20 cellular contexts compared by ENCODE assay signal in the genomic region with DNA sequence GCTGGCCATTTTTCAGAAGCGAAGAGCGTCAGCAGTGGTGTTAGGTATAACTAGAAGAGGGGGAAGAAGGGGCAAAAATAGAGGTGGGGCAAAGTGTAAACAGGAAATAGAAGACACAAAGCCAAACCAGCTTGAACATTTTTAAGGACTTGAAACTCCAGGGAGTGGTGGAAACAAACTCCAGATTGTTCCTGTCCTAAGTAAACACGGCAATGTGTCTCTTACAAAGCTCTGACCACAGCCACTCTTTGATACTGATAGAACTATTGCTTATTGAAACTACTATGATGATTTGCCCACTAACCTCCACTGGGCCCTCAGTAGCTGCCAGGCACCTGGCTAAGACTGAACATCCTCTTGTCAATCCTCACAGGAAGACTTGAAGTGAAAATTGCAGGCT. TPM values are rescaled to one million over a fixed set of nuclear protein-coding genes. Genes with fewer than 3 reads are reported as not detected.
DNase-seq lines count a peak whose midpoint lies in the region; ATAC-seq, FAIRE-seq and TF ChIP-seq lines count a peak whose summit lies in the region.
"Had no signal": no experiment of that assay in that cellular context is flagged by ENCODE, and none has a peak within 500 bp of the region (broad histone marks: within the 10 kb centered on the region; RNA-seq: fewer than 3 reads in every experiment).

No MANE protein-coding gene starts in this region.

- H3K79me2 ChIP-seq in GM23248 (ENCODE audit: insufficient read depth): no peaks in the 10 kb centered on the region

- 0 out of 2 replicates have a peak overlapping the region, but pooled peaks have one; percentile 90 for H2AFZ ChIP-seq in GM23248

- H3K4me3 Mint-ChIP-seq in activated CD4-positive, alpha-beta T cell treated with anti-CD3 and anti-CD28 coated beads, Interleukin-2, amount 10 ng/mL, durations not matched to agents 24 days and 14 days: peak overlapping the region; percentile 60
- H3K4me3 Mint-ChIP-seq in activated T-helper 2 cell treated with anti-CD3 and anti-CD28 coated beads, Interferon-gamma antibody, Interleukin-2, Interleukin-4, amounts not matched to agents 10 μg/mL and 5 μg/mL and 100 μg/mL, durations not matched to agents 14 hours and 24 hours and 36 hours (ENCODE audit: low read depth): peak overlapping the region; percentile 64
- H3K4me3 Mint-ChIP-seq in naive B cell: peak overlapping the region in 7 of 8 donors; percentile 53 to 88 (median 71)
- H3K4me3 Mint-ChIP-seq: brain had no signal

- no peak overlapping the region for H3K27ac ChIP-seq in GM23248

- H3K36me3 ChIP-seq in GM23248 (ENCODE audit: low read depth): no peaks in the 10 kb centered on the region

- H4K20me1 ChIP-seq in GM23248 (ENCODE audit: insufficient read depth): no peaks in the 10 kb centered on the region

- no peak for ATAC-seq in naive B cell (ENCODE audit: low read depth in 2 of 2)
- ATAC-seq: GM12878; left ventricle myocardium superior; stimulated activated naive CD8-positive, alpha-beta T cell treated with anti-CD3 and anti-CD28 coated beads, Interleukin-15, Interleukin-2, amounts not matched to agents 100 U/mL and 50 U/mL, for 24 hours had no signal

- H3K9me3 Mint-ChIP-seq in activated CD4-positive, alpha-beta T cell treated with anti-CD3 and anti-CD28 coated beads, Interleukin-2, amount 10 ng/mL, durations not matched to agents 24 days and 14 days: no peaks in the 10 kb centered on the region
- no peaks in the 10 kb centered on the region for H3K9me3 Mint-ChIP-seq in activated T-helper 2 cell treated with anti-CD3 and anti-CD28 coated beads, Interferon-gamma antibody, Interleukin-2, Interleukin-4, amounts not matched to agents 10 μg/mL and 5 μg/mL and 100 μg/mL, durations not matched to agents 14 hours and 24 hours and 36 hours
- peaks cover 0 to 1% (median 0%) of the 10 kb centered on the region in 7 donors for H3K9me3 Mint-ChIP-seq in naive B cell
- H3K9me3 Mint-ChIP-seq: brain had no signal

- H3K4me3 ChIP-seq in GM23248: no peak overlapping the region

- no peaks in the 10 kb centered on the region for H3K9me3 ChIP-seq in GM23248 (ENCODE audit: low read depth)

- no peak overlapping the region for H3K9ac ChIP-seq in GM23248

- DNase-seq in activated CD4-positive, alpha-beta T cell treated with anti-CD3 and anti-CD28 coated beads, Interleukin-2, amount 10 ng/mL, durations not matched to agents 24 days and 14 days: no peak
- no peak for DNase-seq in activated CD4-positive, alpha-beta T cell treated with anti-CD3 and anti-CD28 coated beads for 48 hours
- DNase-seq in GM23248 (no peak), naive B cell (no peak), NCI-H1694 (lab: John Stamatoyannopoulos, UW) (no peak), NCI-H2171 treated with DMSO at 0.1 percent for 48 hours (lab: John Stamatoyannopoulos, UW) (no peak), GM12891 (ENCODE audit: insufficient read length, low spot score) (no peak)
- DNase-seq in activated T-helper 2 cell treated with anti-CD3 and anti-CD28 coated beads, Interferon-gamma antibody, Interleukin-2, Interleukin-4, amounts not matched to agents 10 μg/mL and 5 μg/mL and 100 μg/mL, durations not matched to agents 14 hours and 24 hours and 36 hours (ENCODE audit: low spot score): no peak
- DNase-seq: activated CD4-positive, alpha-beta T cell treated with anti-CD3 and anti-CD28 coated beads, Interleukin-2, amount 50 U/mL, for 4 hours; activated gamma-delta T cell treated with Interleukin-2 at 50 U/mL for 16 hours; erythroblast; left ventricle myocardium superior; NCI-H446 treated with DMSO at 0.1 percent for 48 hours; SIG-M5; stimulated activated CD4-positive, alpha-beta T cell treated with anti-CD3 and anti-CD28 coated beads, Interleukin-12 subunit alpha, Interleukin-12 subunit beta, amount 100 ng/mL, for 4 hours; stimulated activated naive CD8-positive, alpha-beta T cell treated with anti-CD3 and anti-CD28 coated beads, Interleukin-15, Interleukin-2, amounts not matched to agents 100 U/mL and 50 U/mL, for 24 hours; T-helper 9 cell had no signal

- WGBS in GM23248 (ENCODE audit: low coverage in 1 of 2, low lambda C conversion rate in 2 of 2, missing lambda C conversion rate in 2 of 2), 2 experiments: 68 to 69% methylated on average over 3 of the region's 3 CpGs

- H3K27me3 ChIP-seq in GM23248 (replicated peaks; ENCODE audit: insufficient read depth): no peaks in the 10 kb centered on the region

- H3K4me1 Mint-ChIP-seq in activated CD4-positive, alpha-beta T cell treated with anti-CD3 and anti-CD28 coated beads, Interleukin-2, amount 10 ng/mL, durations not matched to agents 24 days and 14 days: peaks cover 4% of the 10 kb centered on the region
- peaks cover 11% of the 10 kb centered on the region for H3K4me1 Mint-ChIP-seq in activated T-helper 2 cell treated with anti-CD3 and anti-CD28 coated beads, Interferon-gamma antibody, Interleukin-2, Interleukin-4, amounts not matched to agents 10 μg/mL and 5 μg/mL and 100 μg/mL, durations not matched to agents 14 hours and 24 hours and 36 hours (ENCODE audit: low read depth)
- H3K4me1 Mint-ChIP-seq in naive B cell: peaks cover 45 to 67% (median 54%) of the 10 kb centered on the region in 3 donors

- no peaks in the 10 kb centered on the region for H3F3A ChIP-seq in GM23248 (ENCODE audit: insufficient read depth)

- FAIRE-seq in GM12891 (lab: Jason Lieb, UNC): no peak
- FAIRE-seq: GM12878, urothelium cell line had no signal

- TF ChIP-seq POLR2A in GM12891 (IDR thresholded peaks at IDR 0.05; ENCODE audit: low read depth, low read length): no peak

- intact Hi-C loops in activated CD4-positive, alpha-beta T cell treated with anti-CD3 and anti-CD28 coated beads, Interleukin-2, amount 10 ng/mL, durations not matched to agents 24 days and 14 days (cut with micrococcal nuclease): loop anchor here (2.0 kb wide), 1 partner anchor 57 kb away; the partner anchor contains the start of gene SLC29A3
- intact Hi-C loops in activated T-helper 2 cell treated with anti-CD3 and anti-CD28 coated beads, Interferon-gamma antibody, Interleukin-2, Interleukin-4, amounts not matched to agents 10 μg/mL and 5 μg/mL and 100 μg/mL, durations not matched to agents 14 hours and 24 hours and 36 hours (cut with micrococcal nuclease): no loop called here

- no peaks in the 10 kb centered on the region for H3K36me3 Mint-ChIP-seq in activated CD4-positive, alpha-beta T cell treated with anti-CD3 and anti-CD28 coated beads, Interleukin-2, amount 10 ng/mL, durations not matched to agents 24 days and 14 days (ENCODE audit: low read depth)
- H3K36me3 Mint-ChIP-seq in activated T-helper 2 cell treated with anti-CD3 and anti-CD28 coated beads, Interferon-gamma antibody, Interleukin-2, Interleukin-4, amounts not matched to agents 10 μg/mL and 5 μg/mL and 100 μg/mL, durations not matched to agents 14 hours and 24 hours and 36 hours (ENCODE audit: low read depth): no peaks in the 10 kb centered on the region
- H3K36me3 Mint-ChIP-seq in naive B cell: no peaks in the 10 kb centered on the region
- H3K36me3 Mint-ChIP-seq: brain had no signal

- peak overlapping the region; percentile 13 for H3K27ac Mint-ChIP-seq in activated CD4-positive, alpha-beta T cell treated with anti-CD3 and anti-CD28 coated beads, Interleukin-2, amount 10 ng/mL, durations not matched to agents 24 days and 14 days
- H3K27ac Mint-ChIP-seq in activated T-helper 2 cell treated with anti-CD3 and anti-CD28 coated beads, Interferon-gamma antibody, Interleukin-2, Interleukin-4, amounts not matched to agents 10 μg/mL and 5 μg/mL and 100 μg/mL, durations not matched to agents 14 hours and 24 hours and 36 hours: no peak overlapping the region
- H3K27ac Mint-ChIP-seq in naive B cell: peak overlapping the region in 3 of 6 donors; percentile 38 to 79 (median 60)
- H3K27ac Mint-ChIP-seq: brain had no signal

- no peak overlapping the region for H3K4me2 ChIP-seq in GM23248 (ENCODE audit: unreplicated experiment)

- in situ Hi-C loops in GM23248 (cut with MboI): no loop called here

- peaks cover 7% of the 10 kb centered on the region for H3K27me3 Mint-ChIP-seq in activated CD4-positive, alpha-beta T cell treated with anti-CD3 and anti-CD28 coated beads, Interleukin-2, amount 10 ng/mL, durations not matched to agents 24 days and 14 days
- peaks cover 7% of the 10 kb centered on the region for H3K27me3 Mint-ChIP-seq in activated T-helper 2 cell treated with anti-CD3 and anti-CD28 coated beads, Interferon-gamma antibody, Interleukin-2, Interleukin-4, amounts not matched to agents 10 μg/mL and 5 μg/mL and 100 μg/mL, durations not matched to agents 14 hours and 24 hours and 36 hours (ENCODE audit: low read depth)
- no peaks in the 10 kb centered on the region for H3K27me3 Mint-ChIP-seq in naive B cell
- H3K27me3 Mint-ChIP-seq: brain had no signal

- no peaks in the 10 kb centered on the region for H3K9me2 ChIP-seq in GM23248 (ENCODE audit: insufficient read depth)

- H3K4me1 ChIP-seq in GM23248 (ENCODE audit: insufficient read depth): peaks cover 13% of the 10 kb centered on the region

TF ChIP-seq in GM12891, 5 proteins besides CTCF, POLR2A, EP300 and RAD21:
- TF ChIP-seq POU2F2 (IDR thresholded peaks at IDR 0.05; ENCODE audit: low read depth, low read length) (no peak), TAF1 (IDR thresholded peaks at IDR 0.05; ENCODE audit: low read depth, low read length) (no peak)

RNA-seq across cellular contexts. Expression of gene CDH23, which starts 20.8 kb away (rescaled TPM):
- total RNA-seq in activated CD4-positive, alpha-beta T cell treated with anti-CD3 and anti-CD28 coated beads, Interleukin-2, amount 10 ng/mL, durations not matched to agents 24 days and 14 days: 0.92 and 1.3 TPM in 2 replicates
- 0.38 TPM in 1 of 2 replicates, not detected in the other for total RNA-seq in GM23248 (2014; rRNA removed; shearing (Covaris generic))
- 0.08 and 0.09 TPM in 2 replicates for polyA plus RNA-seq in GM23248 (2016; fragmentation: Nextera tagmentation; extraction: Ambion mirVana)
- total RNA-seq in activated T-helper 2 cell treated with anti-CD3 and anti-CD28 coated beads, Interferon-gamma antibody, Interleukin-2, Interleukin-4, amounts not matched to agents 10 μg/mL and 5 μg/mL and 100 μg/mL, durations not matched to agents 14 hours and 24 hours and 36 hours: 0.44 and 0.55 TPM in 2 replicates
- under 1 TPM in 4 of 6 donors, not detected in 2; 0.05 to 0.62 (median 0.21) TPM for polyA plus RNA-seq in naive B cell (ENCODE audit: low read depth in 6 of 6)
- 0.59 TPM for polyA plus RNA-seq in GM12891 (2012; ENCODE audit: low read depth, missing spikeins)

RNA-seq across cellular contexts. Expression of gene SLC29A3, which starts 56.9 kb away (rescaled TPM):
- total RNA-seq in activated CD4-positive, alpha-beta T cell treated with anti-CD3 and anti-CD28 coated beads, Interleukin-2, amount 10 ng/mL, durations not matched to agents 24 days and 14 days: 5.6 and 6.0 TPM in 2 replicates
- 1.9 and 3.0 TPM in 2 replicates for total RNA-seq in GM23248 (2014; rRNA removed; shearing (Covaris generic))
- 7.3 TPM in 2 replicates for polyA plus RNA-seq in GM23248 (2016; fragmentation: Nextera tagmentation; extraction: Ambion mirVana)
- 7.2 and 7.3 TPM in 2 replicates for total RNA-seq in activated T-helper 2 cell treated with anti-CD3 and anti-CD28 coated beads, Interferon-gamma antibody, Interleukin-2, Interleukin-4, amounts not matched to agents 10 μg/mL and 5 μg/mL and 100 μg/mL, durations not matched to agents 14 hours and 24 hours and 36 hours
- 10 to 100 TPM in 1 of 6 donors, 1 to 10 TPM in 5; 4.3 to 14.5 (median 5.4) TPM for polyA plus RNA-seq in naive B cell (ENCODE audit: low read depth in 6 of 6)
- 1.6 TPM for polyA plus RNA-seq in GM12891 (2012; ENCODE audit: low read depth, missing spikeins)
